ENCODE assay signal across 9 cellular contexts in genomic region chr2:152099655-152100050, GRCh38. TPM values are rescaled to one million over a fixed set of nuclear protein-coding genes. Genes with fewer than 3 reads are reported as not detected.
DNase-seq lines count a peak whose midpoint lies in the region; FAIRE-seq and TF ChIP-seq lines count a peak whose summit lies in the region.
"Had no signal": no experiment of that assay in that cellular context is flagged by ENCODE, and none has a peak within 500 bp of the region (broad histone marks: within the 10 kb centered on the region; RNA-seq: fewer than 3 reads in every experiment).

No MANE protein-coding gene starts in this region.

- H3K9me3 Mint-ChIP-seq in chondrocyte (ENCODE audit: low read depth) (no peaks in the 10 kb centered on the region), nephron (no peaks in the 10 kb centered on the region)

- H3K27me3 Mint-ChIP-seq in chondrocyte (ENCODE audit: low read depth) (peaks cover 16% of the 10 kb centered on the region), nephron (ENCODE audit: low read depth) (peaks cover 58% of the 10 kb centered on the region)

- H3K27ac ChIP-seq in HEK293 (ENCODE audit: extremely low read depth, low read depth, low read length) = no peak overlapping the region
- H3K27ac ChIP-seq: RWPE1 had no signal

- H3K36me3 Mint-ChIP-seq in chondrocyte (ENCODE audit: low read depth) (no peaks in the 10 kb centered on the region), nephron (ENCODE audit: low read depth) (no peaks in the 10 kb centered on the region)

- TF ChIP-seq CTCF in AG09309 (IDR thresholded peaks at IDR 0.05; ENCODE audit: control insufficient read depth, insufficient read depth, low read depth, low read length, missing control alignments) = no peak
- TF ChIP-seq CTCF in HEK293 (tag by site-specific recombination; IDR thresholded peaks at IDR 0.05) = no peak
- TF ChIP-seq CTCF in chondrocyte (IDR thresholded peaks at IDR 0.05) = no peak
- TF ChIP-seq CTCF in nephron (IDR thresholded peaks at IDR 0.05; ENCODE audit: unreplicated experiment in 3 of 3) = no peak
- TF ChIP-seq CTCF in D721Med (IDR thresholded peaks at IDR 0.05; ENCODE audit: insufficient read depth, missing control alignments) = no peak

- no peak for TF ChIP-seq POLR2A in H54 (IDR thresholded peaks at IDR 0.05; ENCODE audit: low read depth, low read length)

- no peak for DNase-seq in AG09309 (ENCODE audit: low read depth)
- DNase-seq in chondrocyte (ENCODE audit: low spot score) = no peak
- no peak for DNase-seq in NOMO-1 treated with dmso at 0.1 percent for 144 hours (lab: John Stamatoyannopoulos, UW; ENCODE audit: unreplicated experiment)
- DNase-seq in DMS153 (lab: John Stamatoyannopoulos, UW) = no peak
- DNase-seq in H54 (ENCODE audit: insufficient read length, low spot score) = no peak
- DNase-seq in D721Med (ENCODE audit: insufficient read length, low spot score) = no peak

- CTCF ChIA-PET in HEK293 (lab: Yijun Ruan, JAX) = interaction anchor here (1.4 to 2.0 kb wide), 3 partner anchors 8 to 74 kb away, joined by 4 to 11 read pairs (median 5); no protein-coding TSS in a partner anchor

- H3K4me3 ChIP-seq in AG09309 (ENCODE audit: control insufficient read depth, low read depth, low read length) = peak overlapping the region; percentile 51; the same call in 1 of the 2 replicates
- peak overlapping the region; percentile 73 for H3K4me3 ChIP-seq in HEK293 (ENCODE audit: low read depth, low read length)

- H3K4me3 Mint-ChIP-seq in chondrocyte (ENCODE audit: unreplicated experiment) (peak overlapping the region; percentile 77), nephron (peak overlapping the region; percentile 85 to 94 (median 91))

- H3K4me1 Mint-ChIP-seq in chondrocyte (ENCODE audit: low read depth) (peaks cover 19% of the 10 kb centered on the region), nephron (peaks cover 23% of the 10 kb centered on the region)

- POLR2A ChIA-PET in HEK293 (lab: Yijun Ruan, JAX) = interaction anchor here (0.8 to 0.9 kb wide), 2 partner anchors 44 to 76 kb away, joined by 3 to 4 read pairs; no protein-coding TSS in a partner anchor

- H3K27ac Mint-ChIP-seq in chondrocyte (ENCODE audit: unreplicated experiment) (no peak overlapping the region), nephron (peak overlapping the region; percentile 51 to 60 (median 52))

- peaks cover 7% of the 10 kb centered on the region for H3K4me1 ChIP-seq in HEK293 (ENCODE audit: control insufficient read depth, insufficient read depth, low read length)

- H3K9me3 ChIP-seq in HEK293 (ENCODE audit: control insufficient read depth, insufficient read depth, low read depth, low read length) = no peaks in the 10 kb centered on the region

- FAIRE-seq in H54 (lab: Jason Lieb, UNC) (no peak), D721Med (lab: Jason Lieb, UNC) (no peak)

- no peaks in the 10 kb centered on the region for H3K36me3 ChIP-seq in HEK293 (ENCODE audit: control insufficient read depth in 2 of 2, insufficient read depth in 1 of 2, low read length in 2 of 2)

TF ChIP-seq in HEK293, 187 proteins besides CTCF, POLR2A, EP300 and RAD21:
- TF ChIP-seq PRDM1 (tag by site-specific recombination; IDR thresholded peaks at IDR 0.05) (no peak), SCRT1 (tag by site-specific recombination; IDR thresholded peaks at IDR 0.05; ENCODE audit: borderline replicate concordance) (no peak), ZNF302 (tag by site-specific recombination; IDR thresholded peaks at IDR 0.05; ENCODE audit: low read depth) (no peak), ZXDB (tag by site-specific recombination; IDR thresholded peaks at IDR 0.05) (no peak), ZNF354C (tag by site-specific recombination; IDR thresholded peaks at IDR 0.05; ENCODE audit: borderline replicate concordance, low read depth) (no peak), SP2 (tag by site-specific recombination; IDR thresholded peaks at IDR 0.05) (no peak), YY2 (tag by site-specific recombination; IDR thresholded peaks at IDR 0.05) (no peak), ZNF837 (tag by site-specific recombination; IDR thresholded peaks at IDR 0.05) (no peak), OSR2 (tag by site-specific recombination; IDR thresholded peaks at IDR 0.05) (no peak), ZNF133 (tag by site-specific recombination; IDR thresholded peaks at IDR 0.05) (no peak), ZEB2 (tag by site-specific recombination; IDR thresholded peaks at IDR 0.05) (no peak), ELK4 (IDR thresholded peaks at IDR 0.05; ENCODE audit: borderline replicate concordance, low read depth, low read length) (no peak), ZNF174 (tag by site-specific recombination; IDR thresholded peaks at IDR 0.05) (no peak), ZNF423 (tag by site-specific recombination; IDR thresholded peaks at IDR 0.05) (no peak)

RNA-seq across cellular contexts. Expression of gene CACNB4, which starts 0.8 kb away (rescaled TPM):
- 2.0 to 6.0 TPM (median 2.1 TPM) in 3 replicates for total RNA-seq in chondrocyte
